22 cellular contexts compared by ENCODE assay signal in the genomic region with DNA sequence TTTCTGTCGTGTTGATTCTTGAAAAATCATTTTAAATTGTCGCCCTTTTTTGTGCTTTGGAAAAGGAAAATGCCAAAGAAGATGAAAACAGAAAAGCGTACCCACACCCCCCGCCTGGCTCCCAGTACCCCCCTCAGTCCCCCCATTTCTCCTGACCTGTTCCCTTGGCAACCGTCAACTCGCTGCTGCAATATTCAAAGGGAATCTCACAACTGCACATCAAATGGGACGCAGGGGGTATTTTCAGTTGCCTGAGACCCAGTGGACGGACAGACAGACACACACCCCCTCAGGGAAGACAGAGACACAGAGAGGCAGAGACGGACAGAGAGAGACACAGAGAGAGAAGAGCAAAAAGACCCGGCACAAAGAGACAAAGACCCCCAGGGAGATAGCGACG.
"Had no signal": no experiment of that assay in that cellular context is flagged by ENCODE, and none has a peak within 500 bp of the region (broad histone marks: within the 10 kb centered on the region; RNA-seq: fewer than 3 reads in every experiment).

No MANE protein-coding gene starts in this region.

- H3K36me3 Mint-ChIP-seq: type B pancreatic cell had no signal

- H3K4me1 ChIP-seq: foreskin keratinocyte, left lung, pancreas, suprapubic skin, thyroid gland, uterus had no signal

- H3K4me3 Mint-ChIP-seq: naive B cell, nephron progenitor cell, type B pancreatic cell had no signal

- H3K27ac Mint-ChIP-seq: naive B cell, nephron progenitor cell, progenitor cell of endocrine pancreas, type B pancreatic cell had no signal

- H3K9me3 Mint-ChIP-seq: nephron progenitor cell, type B pancreatic cell had no signal

- H3K36me3 ChIP-seq: left lung, pancreas, suprapubic skin, thyroid gland, uterus had no signal

- H3K4me3 ChIP-seq: dorsolateral prefrontal cortex, hepatocyte, left lung, lung, pancreas, suprapubic skin, thyroid gland, uterus had no signal

- DNase-seq: central memory CD4-positive, alpha-beta T cell; cortex of kidney; effector memory CD4-positive, alpha-beta T cell; foreskin keratinocyte; left lung; mesenchymal stem cell; naive B cell; nephron progenitor cell; occipital lobe; pancreas; right cardiac atrium; small intestine; stimulated activated CD4-positive, alpha-beta T cell treated with anti-CD3 and anti-CD28 coated beads, Interleukin-12 subunit alpha, Interleukin-12 subunit beta, amount 100 ng/mL, for 4 hours; stimulated activated naive CD8-positive, alpha-beta T cell treated with anti-CD3 and anti-CD28 coated beads, Interleukin-15, Interleukin-2, amounts not matched to agents 100 U/mL and 50 U/mL, for 24 hours; thyroid gland; uterus had no signal

- ATAC-seq: foreskin keratinocyte; left lung; pancreas; right cardiac atrium; stimulated activated naive CD8-positive, alpha-beta T cell treated with anti-CD3 and anti-CD28 coated beads, Interleukin-15, Interleukin-2, amounts not matched to agents 100 U/mL and 50 U/mL, for 24 hours had no signal

- H3K9me3 ChIP-seq: left lung, pancreas, suprapubic skin, thyroid gland, uterus had no signal

- H3K27me3 ChIP-seq: pancreas, thyroid gland, uterus had no signal

- H3K27ac ChIP-seq: dorsolateral prefrontal cortex, foreskin keratinocyte, hepatocyte, left lung, pancreas, suprapubic skin, thyroid gland, uterus had no signal
